In the genomic region with DNA sequence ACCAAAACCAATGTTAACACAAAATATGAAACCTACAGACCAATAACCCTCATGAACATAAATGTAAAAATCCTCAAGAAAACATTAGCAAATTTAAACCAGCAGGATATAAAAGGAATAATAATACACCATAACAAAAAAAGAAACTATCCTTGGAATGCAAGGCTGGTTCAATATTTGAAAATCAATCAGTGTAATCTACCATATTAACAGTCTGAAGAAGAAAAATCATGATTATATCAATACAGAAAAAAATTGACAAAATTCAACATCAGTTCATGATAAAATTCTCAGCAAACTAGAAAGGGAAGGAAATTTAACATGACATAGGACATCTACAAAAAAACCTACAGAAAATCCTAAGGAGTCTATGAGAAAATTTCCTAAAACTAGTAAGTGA, we compare ENCODE assay signal across 20 cellular contexts. TPM values are rescaled to one million over a fixed set of nuclear protein-coding genes. Genes with fewer than 3 reads are reported as not detected.
DNase-seq lines count a peak whose midpoint lies in the region; ATAC-seq, FAIRE-seq and TF ChIP-seq lines count a peak whose summit lies in the region.
"Had no signal": no experiment of that assay in that cellular context is flagged by ENCODE, and none has a peak within 500 bp of the region (broad histone marks: within the 10 kb centered on the region; RNA-seq: fewer than 3 reads in every experiment).

No MANE protein-coding gene starts in this region.

- peak overlapping the region; percentile 13 for H3K27ac Mint-ChIP-seq in CD8-positive, alpha-beta T cell
- H3K27ac Mint-ChIP-seq: CD4-positive, CD25-positive, alpha-beta regulatory T cell had no signal

- H3K9ac ChIP-seq in BLaER1 (no peak overlapping the region), K562 (ENCODE audit: insufficient read depth in 1 of 2, low read depth in 2 of 2, low read length in 2 of 2) (no peak overlapping the region)

- ATAC-seq in CD8-positive, alpha-beta T cell: no peak
- ATAC-seq in K562 (no peak), upper lobe of right lung (no peak)

- POLR2A ChIA-PET in CD8-positive, alpha-beta T cell (lab: Charles Lee): interaction anchor here (1.2 kb wide), 1 partner anchor 13 kb away, joined by 3 read pairs; no protein-coding TSS in a partner anchor
- POLR2A ChIA-PET in K562 (lab: Yijun Ruan, JAX): interaction anchor here (0.8 to 1.6 kb wide), 2 partner anchors 12 to 19 kb away, joined by 3 to 4 read pairs; no protein-coding TSS in a partner anchor

- peaks cover 20% of the 10 kb centered on the region for H3K9me3 Mint-ChIP-seq in CD8-positive, alpha-beta T cell

- H3K27me3 ChIP-seq in BLaER1 (no peaks in the 10 kb centered on the region), K562 (ENCODE audit: control insufficient read depth in 2 of 2, insufficient read depth in 2 of 2, low read length in 2 of 2) (no peaks in the 10 kb centered on the region), upper lobe of right lung (no peaks in the 10 kb centered on the region)
- no peaks in the 10 kb centered on the region for H3K27me3 ChIP-seq in CD8-positive, alpha-beta T cell (ENCODE audit: insufficient read depth, low read length)

- no peak for TF ChIP-seq POLR2A in K562 (conservative IDR thresholded peaks at IDR 0.05)

- H3K4me3 ChIP-seq in BLaER1 (0 out of 2 replicates have a peak overlapping the region, but pooled peaks have one; percentile 21), K562 (no peak overlapping the region), upper lobe of right lung (no peak overlapping the region)
- H3K4me3 ChIP-seq in CD8-positive, alpha-beta T cell (ENCODE audit: low read depth, low read length): no peak overlapping the region
- H3K4me3 ChIP-seq: HAP-1 had no signal

- no peaks in the 10 kb centered on the region for H3K27me3 Mint-ChIP-seq in CD8-positive, alpha-beta T cell (ENCODE audit: low read depth)
- H3K27me3 Mint-ChIP-seq: CD4-positive, CD25-positive, alpha-beta regulatory T cell had no signal

- no peak for TF ChIP-seq CTCF in CD8-positive, alpha-beta T cell (IDR thresholded peaks at IDR 0.05)
- TF ChIP-seq CTCF in K562 (IDR thresholded peaks at IDR 0.05 in 2 of 3, conservative IDR thresholded peaks at IDR 0.05 in 1 of 3; ENCODE audit: insufficient read depth in 2 of 3, low read depth in 1 of 3, low read length in 3 of 3): no peak
- no peak for TF ChIP-seq CTCF in upper lobe of right lung (IDR thresholded peaks at IDR 0.05)

- CTCF ChIA-PET in CD8-positive, alpha-beta T cell (lab: Charles Lee): interaction anchor here (0.8 to 1.0 kb wide), 3 partner anchors 15 to 154 kb away, joined by 3 to 5 read pairs (median 4); no protein-coding TSS in a partner anchor
- CTCF ChIA-PET in K562 (lab: Yijun Ruan, JAX; ENCODE audit: low intra/inter-chr PET ratio): no interaction called here

- H3K27ac ChIP-seq in BLaER1: no peak overlapping the region
- no peak overlapping the region for H3K27ac ChIP-seq in CD8-positive, alpha-beta T cell (ENCODE audit: low read depth, low read length)
- H3K27ac ChIP-seq in K562 (ENCODE audit: extremely low read depth, low read depth, low read length): no peak overlapping the region
- no peak overlapping the region for H3K27ac ChIP-seq in upper lobe of right lung
- H3K27ac ChIP-seq: C4-2B had no signal

- peaks cover 87% of the 10 kb centered on the region for H3K36me3 ChIP-seq in BLaER1
- peaks cover 62% of the 10 kb centered on the region for H3K36me3 ChIP-seq in CD8-positive, alpha-beta T cell (ENCODE audit: insufficient read depth, low read length)
- H3K36me3 ChIP-seq in K562 (ENCODE audit: control insufficient read depth, insufficient read depth, low read length): peaks cover 48% of the 10 kb centered on the region
- peaks cover 80% of the 10 kb centered on the region for H3K36me3 ChIP-seq in upper lobe of right lung

- BruUV-seq in K562 (replicated peaks; lab: Mats Ljungman, UMichigan): no TSS peak

- H4K20me1 ChIP-seq in BLaER1 (peaks cover 8% of the 10 kb centered on the region; the same call in 1 of the 2 replicates), K562 (replicated peaks; ENCODE audit: control insufficient read depth, insufficient read depth, low read length) (no peaks in the 10 kb centered on the region)

- H3K4me1 ChIP-seq in BLaER1 (no peaks in the 10 kb centered on the region), K562 (replicated peaks in 1 of 2; ENCODE audit: control insufficient read depth in 2 of 2, insufficient read depth in 2 of 2, low read length in 2 of 2) (no peaks in the 10 kb centered on the region), upper lobe of right lung (no peaks in the 10 kb centered on the region)
- H3K4me1 ChIP-seq in CD8-positive, alpha-beta T cell (ENCODE audit: insufficient read depth, low read length): peaks cover 2% of the 10 kb centered on the region
- H3K4me1 ChIP-seq: HAP-1 had no signal

- H3K79me2 ChIP-seq in K562 (ENCODE audit: control insufficient read depth, insufficient read depth, low read length): no peaks in the 10 kb centered on the region

- TF ChIP-seq EP300 in K562 (IDR thresholded peaks at IDR 0.05; ENCODE audit: low read length): no peak

- DNase-seq in CD8-positive, alpha-beta T cell: no peak
- DNase-seq in K562 (ENCODE audit: extremely low read depth in 1 of 4, low spot score in 3 of 4) (no peak), HUDEP-2 (lab: John Stamatoyannopoulos, UW; ENCODE audit: unreplicated experiment in 76 of 76) (no peak), NCI-H524 (lab: John Stamatoyannopoulos, UW) (no peak), upper lobe of right lung (no peak)
- DNase-seq: Calu3; CD4-positive, CD25-positive, alpha-beta regulatory T cell; COR-L47; DMS53; DMS79 treated with DMSO at 0.1 percent for 48 hours; GOT3 had no signal

- H3K36me3 Mint-ChIP-seq in CD8-positive, alpha-beta T cell: peaks cover 92% of the 10 kb centered on the region

- intact Hi-C loops in CD8-positive, alpha-beta T cell (cut with DNase I, micrococcal nuclease): no loop called here
- intact Hi-C loops in K562 (cut with micrococcal nuclease): no loop called here
- intact Hi-C loops in upper lobe of right lung (cut with DNase I): no loop called here

- H3K4me3 Mint-ChIP-seq in CD8-positive, alpha-beta T cell: no peak overlapping the region
- H3K4me3 Mint-ChIP-seq: CD4-positive, CD25-positive, alpha-beta regulatory T cell had no signal

- in situ Hi-C loops in K562 (cut with MboI): no loop called here

- TF ChIP-seq RAD21 in K562 (CRISPR knock-in tag; conservative IDR thresholded peaks at IDR 0.05 in 1 of 2, IDR thresholded peaks at IDR 0.05 in 1 of 2): no peak

- no peaks in the 10 kb centered on the region for H3K9me1 ChIP-seq in K562 (ENCODE audit: control insufficient read depth, insufficient read depth, low read length)

- no peak for FAIRE-seq in K562 (lab: Jason Lieb, UNC)
- FAIRE-seq: GM12892, H54 had no signal

- peaks cover 43% of the 10 kb centered on the region for H3K4me1 Mint-ChIP-seq in CD8-positive, alpha-beta T cell (ENCODE audit: low read depth)

- H3K9me3 ChIP-seq in BLaER1 (peaks cover 31% of the 10 kb centered on the region), K562 (replicated peaks; ENCODE audit: control insufficient read depth, insufficient read depth, low read depth, low read length) (peaks cover 10% of the 10 kb centered on the region; the same call in 1 of the 2 replicates), upper lobe of right lung (no peaks in the 10 kb centered on the region)
- H3K9me3 ChIP-seq in CD8-positive, alpha-beta T cell (ENCODE audit: low read length): peaks cover 6% of the 10 kb centered on the region
- H3K9me3 ChIP-seq: HAP-1 had no signal

- H2AFZ ChIP-seq in K562 (ENCODE audit: low read depth, low read length): no peak overlapping the region

- H3K4me2 ChIP-seq in BLaER1 (no peak overlapping the region), K562 (ENCODE audit: insufficient read depth, low read length) (no peak overlapping the region)

RNA-seq across cellular contexts. Expression of gene PRMT2, which starts 19.8 kb away (rescaled TPM):
- total RNA-seq in CD8-positive, alpha-beta T cell: 10 to 100 TPM; 78.8 to 78.9 TPM
- 57.9 and 74.0 TPM in 2 replicates for total RNA-seq in K562 (2011; cell fraction: chromatin; rRNA removed; ENCODE audit: low replicate concordance)
- 39.0 and 43.6 TPM in 2 replicates for total RNA-seq in K562 (2011; cell fraction: nucleolus; rRNA removed)
- total RNA-seq in K562 (2011; cell fraction: nucleoplasm; rRNA removed): 48.0 and 70.5 TPM in 2 replicates
- total RNA-seq in K562 (2014; rRNA removed) (59.9 and 68.1 TPM in 2 replicates), K562 (2014; rRNA removed; fragmentation: Illumina TruSeq; extraction: Trizol) (35.1 and 43.5 TPM in 2 replicates), K562 (2015; rRNA removed; fragmentation: Illumina TruSeq; extraction: Trizol) (57.0 and 59.3 TPM in 2 replicates), K562 (2021) (48.0 and 52.7 TPM in 2 replicates), upper lobe of right lung (114 TPM)
- polyA plus RNA-seq in K562 (2011; rRNA removed) (85.7 and 87.0 TPM in 2 replicates), K562 (2014; fragmentation: Illumina TruSeq; extraction: Trizol) (49.8 and 56.3 TPM in 2 replicates), K562 (2014; fragmentation: Nextera tagmentation; extraction: Ambion mirVana) (10 to 100 TPM; 37.2 to 70.9 TPM), K562 (2014; rRNA removed) (69.6 and 73.7 TPM in 2 replicates)
- polyA plus RNA-seq in K562 (2011; cell fraction: cytosol; rRNA removed): 87.3 and 99.4 TPM in 2 replicates
- 127 and 129 TPM in 2 replicates for polyA plus RNA-seq in K562 (2011; cell fraction: nucleus; rRNA removed)
- 72.9 and 73.8 TPM in 2 replicates for polyA plus RNA-seq in K562 (2012)
- 48.8 and 62.4 TPM in 2 replicates for polyA minus RNA-seq in K562 (2011; rRNA and poly(A)+ RNA removed)
- polyA minus RNA-seq in K562 (2011; cell fraction: cytosol; rRNA and poly(A)+ RNA removed): 23.8 and 28.9 TPM in 2 replicates
- 30.3 and 39.5 TPM in 2 replicates for polyA minus RNA-seq in K562 (2011; cell fraction: nucleus; rRNA and poly(A)+ RNA removed)

RNA-seq across cellular contexts. Expression of gene S100B, which starts 50.3 kb away (rescaled TPM):
- total RNA-seq in CD8-positive, alpha-beta T cell: 10 to 100 TPM; 26.9 to 27.1 TPM
- not detected in 2 replicates for total RNA-seq in K562 (2011; cell fraction: chromatin; rRNA removed; ENCODE audit: low replicate concordance)
- total RNA-seq in K562 (2011; cell fraction: nucleolus; rRNA removed): not detected in 2 replicates
- total RNA-seq in K562 (2011; cell fraction: nucleoplasm; rRNA removed): not detected in 2 replicates
- not detected in 2 replicates for total RNA-seq in K562 (2014; rRNA removed)
- not detected in 2 replicates for total RNA-seq in K562 (2014; rRNA removed; fragmentation: Illumina TruSeq; extraction: Trizol)
- total RNA-seq in K562 (2015; rRNA removed; fragmentation: Illumina TruSeq; extraction: Trizol): not detected in 2 replicates
- total RNA-seq in K562 (2021): not detected in 2 replicates
- not detected in 2 replicates for polyA plus RNA-seq in K562 (2011; rRNA removed)
- polyA plus RNA-seq in K562 (2011; cell fraction: cytosol; rRNA removed): not detected in 2 replicates
- not detected in 2 replicates for polyA plus RNA-seq in K562 (2011; cell fraction: nucleus; rRNA removed)
- not detected in 2 replicates for polyA plus RNA-seq in K562 (2012)
- polyA plus RNA-seq in K562 (2014; fragmentation: Illumina TruSeq; extraction: Trizol): not detected in 2 replicates
- not detected for polyA plus RNA-seq in K562 (2014; fragmentation: Nextera tagmentation; extraction: Ambion mirVana)
- not detected in 2 replicates for polyA plus RNA-seq in K562 (2014; rRNA removed)
- polyA minus RNA-seq in K562 (2011; rRNA and poly(A)+ RNA removed): not detected in 2 replicates
- not detected in 2 replicates for polyA minus RNA-seq in K562 (2011; cell fraction: cytosol; rRNA and poly(A)+ RNA removed)
- not detected in 2 replicates for polyA minus RNA-seq in K562 (2011; cell fraction: nucleus; rRNA and poly(A)+ RNA removed)
- 4.5 TPM for total RNA-seq in upper lobe of right lung
- total RNA-seq: A172; A673; Calu3; CD4-positive, CD25-positive, alpha-beta regulatory T cell; G401 had no signal
- polyA plus RNA-seq: BJ had no signal
